In the genomic region with DNA sequence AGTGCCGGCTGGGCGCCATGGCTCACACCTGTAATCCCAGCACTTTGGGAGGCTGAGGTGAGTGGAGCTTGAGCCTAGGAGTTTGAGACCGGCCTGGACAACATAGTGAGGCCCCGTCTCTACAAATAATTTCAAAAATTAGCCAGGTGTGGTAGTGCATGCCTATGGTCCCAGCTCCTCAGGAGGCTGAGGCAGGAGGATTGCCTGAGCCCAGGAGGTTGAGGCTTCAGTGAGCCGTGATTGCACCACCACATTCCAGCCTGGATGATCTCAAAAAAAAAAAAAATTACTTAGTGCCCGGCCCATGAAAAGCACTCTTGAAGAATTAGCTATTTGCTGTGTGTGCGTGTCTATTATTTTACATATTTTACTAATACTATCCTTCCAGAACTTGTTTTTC, we compare ENCODE assay signal across 23 cellular contexts. TPM values are rescaled to one million over a fixed set of nuclear protein-coding genes. Genes with fewer than 3 reads are reported as not detected.
"Had no signal": no experiment of that assay in that cellular context is flagged by ENCODE, and none has a peak within 500 bp of the region (broad histone marks: within the 10 kb centered on the region; RNA-seq: fewer than 3 reads in every experiment).

No MANE protein-coding gene starts in this region.

- ATAC-seq: activated CD4-positive, alpha-beta T cell treated with anti-CD3 and anti-CD28 coated beads for 36 hours; activated CD8-positive, alpha-beta T cell treated with anti-CD3 and anti-CD28 coated beads for 36 hours; activated T-cell treated with anti-CD3 and anti-CD28 coated beads, Interleukin-2, amount 50 U/mL, for 72 hours; T-cell had no signal

- H3K27me3 ChIP-seq: Peyer's patch had no signal

- H3K27ac ChIP-seq: SK-N-MC, WERI-Rb-1 had no signal

- DNase-seq: activated CD4-positive, alpha-beta T cell treated with anti-CD3 and anti-CD28 coated beads for 36 hours; activated CD4-positive, alpha-beta T cell treated with anti-CD3 and anti-CD28 coated beads, Interleukin-2, amount 50 U/mL, for 1 hour; activated CD8-positive, alpha-beta memory T cell treated with anti-CD3 and anti-CD28 coated beads, Interleukin-2, amount 50 U/mL, for 4 hours; activated CD8-positive, alpha-beta T cell treated with anti-CD3 and anti-CD28 coated beads for 36 hours; activated gamma-delta T cell treated with Interleukin-2 at 50 U/mL for 16 hours; activated naive CD4-positive, alpha-beta T cell treated with anti-CD3 and anti-CD28 coated beads, Interleukin-2, amount 10 ng/mL, durations not matched to agents 7 days and 5 days; activated naive CD8-positive, alpha-beta T cell treated with anti-CD3 and anti-CD28 coated beads for 36 hours; activated T-cell treated with anti-CD3 and anti-CD28 coated beads, Interleukin-2, amount 50 U/mL, for 72 hours; IMR-90; Kasumi-1; KBM-7; NCI-H1105 treated with DMSO at 0.1 percent for 48 hours; NCI-H1436 treated with DMSO at 0.1 percent for 48 hours; NCI-H187; NCI-H2081; NCI-H510A treated with DMSO at 0.1 percent for 48 hours; NCI-H69; NK-92 treated with Interleukin-12 subunit alpha and Interleukin-12 subunit beta, amount 100 ng/mL, for 24 hours; Peyer's patch; T-cell; WERI-Rb-1 had no signal

- H3K4me3 ChIP-seq: SK-N-MC had no signal

- H3K9me3 ChIP-seq: Peyer's patch had no signal

RNA-seq across cellular contexts. Expression of a gene that starts 9.6 kb away (rescaled TPM):
- total RNA-seq: IMR-90; T-helper 2 cell treated with Interferon-gamma antibody and Interleukin-4, amounts not matched to agents 100 ng/mL and 5 ng/mL, for 36 hours had no signal
- polyA plus RNA-seq: IMR-90 had no signal

RNA-seq across cellular contexts. Expression of a gene that starts 24.9 kb away (rescaled TPM):
- total RNA-seq: IMR-90 had no signal
- polyA plus RNA-seq: IMR-90 had no signal
